Comparison of ENCODE assay signal across 1 cellular context in the genomic region with DNA sequence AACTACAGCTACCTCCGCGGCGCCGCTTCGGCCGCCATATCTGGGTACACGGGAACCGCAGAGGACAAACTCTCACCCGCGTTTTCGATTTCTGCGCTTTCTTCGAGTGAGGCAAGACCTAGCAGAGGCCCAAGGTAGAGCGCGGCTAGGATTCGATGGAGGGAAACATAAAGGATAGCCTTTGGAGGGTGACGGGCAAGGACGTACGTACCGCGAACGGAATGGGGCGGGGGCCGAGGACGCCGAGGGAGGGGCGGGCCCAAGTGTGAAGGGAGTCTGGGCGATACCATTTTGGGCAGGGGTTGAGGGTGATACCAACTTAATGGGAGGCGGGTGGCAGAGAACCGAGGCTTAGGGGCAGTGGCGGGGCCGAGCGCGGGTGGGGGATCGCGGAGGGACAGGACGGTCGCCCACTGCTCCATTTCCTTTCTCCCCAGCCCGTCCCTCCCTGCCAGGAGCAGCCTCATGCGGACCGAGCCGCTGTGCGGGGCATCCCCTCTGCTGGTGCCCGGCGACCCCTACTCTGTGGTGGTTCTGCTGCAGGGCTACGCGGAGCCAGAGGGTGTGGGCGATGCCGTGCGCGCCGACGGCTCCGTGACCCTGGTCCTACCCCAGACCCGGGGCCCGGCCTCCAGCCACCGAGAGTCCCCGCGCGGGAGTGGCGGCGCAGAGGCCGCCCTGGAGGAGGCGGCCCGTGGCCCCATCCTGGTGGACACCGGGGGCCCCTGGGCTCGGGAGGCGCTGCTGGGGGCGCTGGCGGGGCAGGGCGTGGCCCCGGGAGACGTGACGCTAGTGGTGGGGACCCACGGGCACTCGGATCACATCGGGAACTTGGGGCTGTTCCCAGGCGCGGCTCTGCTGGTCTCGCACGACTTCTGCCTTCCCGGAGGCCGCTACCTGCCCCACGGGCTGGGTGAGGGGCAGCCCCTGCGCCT.
TF ChIP-seq lines count a peak whose summit lies in the region.

A gene with protein sequence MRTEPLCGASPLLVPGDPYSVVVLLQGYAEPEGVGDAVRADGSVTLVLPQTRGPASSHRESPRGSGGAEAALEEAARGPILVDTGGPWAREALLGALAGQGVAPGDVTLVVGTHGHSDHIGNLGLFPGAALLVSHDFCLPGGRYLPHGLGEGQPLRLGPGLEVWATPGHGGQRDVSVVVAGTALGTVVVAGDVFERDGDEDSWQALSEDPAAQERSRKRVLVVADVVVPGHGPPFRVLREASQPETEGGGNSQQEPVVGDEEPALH (plus strand): TSS at position 37 of the 935 bp plus-strand sequence. CDS start 429 bp downstream, at position 466.

TF ChIP-seq in SK-N-SH, 30 proteins besides CTCF, POLR2A, EP300 and RAD21 (continued from another document):
- TF ChIP-seq, protein P1, sequence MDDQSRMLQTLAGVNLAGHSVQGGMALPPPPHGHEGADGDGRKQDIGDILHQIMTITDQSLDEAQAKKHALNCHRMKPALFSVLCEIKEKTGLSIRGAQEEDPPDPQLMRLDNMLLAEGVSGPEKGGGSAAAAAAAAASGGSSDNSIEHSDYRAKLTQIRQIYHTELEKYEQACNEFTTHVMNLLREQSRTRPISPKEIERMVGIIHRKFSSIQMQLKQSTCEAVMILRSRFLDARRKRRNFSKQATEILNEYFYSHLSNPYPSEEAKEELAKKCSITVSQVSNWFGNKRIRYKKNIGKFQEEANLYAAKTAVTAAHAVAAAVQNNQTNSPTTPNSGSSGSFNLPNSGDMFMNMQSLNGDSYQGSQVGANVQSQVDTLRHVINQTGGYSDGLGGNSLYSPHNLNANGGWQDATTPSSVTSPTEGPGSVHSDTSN (IDR thresholded peaks at IDR 0.05) = peak; percentile 58; the same call in 1 of the 2 replicates
- TF ChIP-seq ELF1 (IDR thresholded peaks at IDR 0.05) (0 out of 2 replicates have a peak, but pooled peaks have one; percentile 15), GATA2 (CRISPR knock-in tag; IDR thresholded peaks at IDR 0.05) (no peak; the same call in 1 of the 2 replicates), GABPA (IDR thresholded peaks at IDR 0.05; ENCODE audit: low read depth) (peak; percentile 50; the same call in 1 of the 2 replicates), POLR2AphosphoS5 (IDR thresholded peaks at IDR 0.05; ENCODE audit: low read depth, low read length) (peak; percentile 98)
